In the genomic region with DNA sequence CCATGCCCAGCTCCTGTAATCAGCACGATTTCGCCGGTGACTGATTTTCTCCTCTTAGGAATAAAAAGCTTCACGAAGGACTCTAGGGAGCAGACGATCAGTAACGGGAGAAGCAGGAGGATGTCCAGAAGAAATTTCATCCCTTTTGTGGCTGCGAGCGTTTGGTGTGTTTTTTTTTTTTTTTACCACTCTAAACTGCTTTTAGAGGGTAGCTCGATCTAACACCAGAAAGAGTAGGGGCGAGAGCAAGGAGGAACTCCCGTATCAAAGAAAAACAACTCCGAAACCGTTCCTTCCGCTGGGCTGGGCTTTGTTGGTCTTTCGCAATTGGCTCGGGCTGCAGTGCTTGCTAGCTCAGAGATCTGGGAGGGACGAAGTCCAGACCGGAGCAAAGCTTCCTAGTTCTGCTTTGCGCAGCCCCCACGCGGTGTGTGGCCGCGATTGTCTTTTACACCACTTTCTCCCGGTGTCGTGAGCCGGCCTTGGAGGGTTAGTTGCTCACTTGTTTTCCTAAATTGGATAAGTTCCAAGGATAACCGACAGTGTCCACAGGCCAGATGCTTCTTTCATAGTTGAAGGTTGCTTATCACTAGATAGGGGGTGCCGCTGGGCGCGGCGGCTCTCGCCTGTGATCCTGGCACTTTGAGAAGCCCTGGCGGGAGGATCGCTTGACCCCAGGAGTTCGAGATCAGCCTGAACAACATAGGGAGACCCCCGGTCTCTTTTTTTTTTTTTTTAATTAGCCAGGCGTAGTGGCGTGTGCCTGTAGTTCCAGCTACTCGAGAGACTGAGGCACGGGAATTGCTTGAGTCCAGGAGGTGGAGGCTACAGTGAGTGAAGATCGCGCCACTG, we compare ENCODE assay signal across 1 cellular context.
TF ChIP-seq lines count a peak whose summit lies in the region.

A gene with protein sequence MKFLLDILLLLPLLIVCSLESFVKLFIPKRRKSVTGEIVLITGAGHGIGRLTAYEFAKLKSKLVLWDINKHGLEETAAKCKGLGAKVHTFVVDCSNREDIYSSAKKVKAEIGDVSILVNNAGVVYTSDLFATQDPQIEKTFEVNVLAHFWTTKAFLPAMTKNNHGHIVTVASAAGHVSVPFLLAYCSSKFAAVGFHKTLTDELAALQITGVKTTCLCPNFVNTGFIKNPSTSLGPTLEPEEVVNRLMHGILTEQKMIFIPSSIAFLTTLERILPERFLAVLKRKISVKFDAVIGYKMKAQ (minus strand): TSS at position 258 of the 852 bp plus-strand sequence. CDS start 118 bp downstream, at position 140.

TF ChIP-seq in HepG2, 621 proteins besides CTCF, POLR2A, EP300 and RAD21 (continued from another document and continues in another):
- TF ChIP-seq, protein P1, sequence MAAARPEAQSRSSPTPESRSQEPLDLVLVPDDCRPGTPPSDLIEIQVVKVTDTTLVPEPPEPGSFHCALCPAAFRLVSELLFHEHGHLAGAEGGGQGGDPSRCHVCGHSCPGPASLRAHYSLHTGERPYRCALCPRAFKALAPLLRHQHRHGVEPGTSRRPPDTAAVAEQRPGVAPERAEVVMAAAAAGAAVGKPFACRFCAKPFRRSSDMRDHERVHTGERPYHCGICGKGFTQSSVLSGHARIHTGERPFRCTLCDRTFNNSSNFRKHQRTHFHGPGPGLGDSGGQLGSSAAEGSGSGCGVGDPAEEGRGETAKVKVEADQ (CRISPR knock-in tag; IDR thresholded peaks at IDR 0.05; ENCODE audit: borderline replicate concordance): no peak
- no peak for TF ChIP-seq ZNF841 (CRISPR knock-in tag; IDR thresholded peaks at IDR 0.05; ENCODE audit: borderline replicate concordance)
- TF ChIP-seq EZH2 (conservative IDR thresholded peaks at IDR 0.05; ENCODE audit: low read depth, low read length): no peak
- no peak for TF ChIP-seq FOXM1 (CRISPR knock-in tag; IDR thresholded peaks at IDR 0.05)
- TF ChIP-seq ZSCAN21 (CRISPR knock-in tag; IDR thresholded peaks at IDR 0.05; ENCODE audit: borderline replicate concordance): peak; percentile 91
- peak; percentile 43; the same call in 1 of the 2 replicates for TF ChIP-seq SNAPC2 (CRISPR knock-in tag; IDR thresholded peaks at IDR 0.05)
- TF ChIP-seq THYN1 (CRISPR knock-in tag; IDR thresholded peaks at IDR 0.05; ENCODE audit: borderline replicate concordance, low read depth): peak; percentile 48; the same call in 1 of the 2 replicates
- TF ChIP-seq, protein P2, sequence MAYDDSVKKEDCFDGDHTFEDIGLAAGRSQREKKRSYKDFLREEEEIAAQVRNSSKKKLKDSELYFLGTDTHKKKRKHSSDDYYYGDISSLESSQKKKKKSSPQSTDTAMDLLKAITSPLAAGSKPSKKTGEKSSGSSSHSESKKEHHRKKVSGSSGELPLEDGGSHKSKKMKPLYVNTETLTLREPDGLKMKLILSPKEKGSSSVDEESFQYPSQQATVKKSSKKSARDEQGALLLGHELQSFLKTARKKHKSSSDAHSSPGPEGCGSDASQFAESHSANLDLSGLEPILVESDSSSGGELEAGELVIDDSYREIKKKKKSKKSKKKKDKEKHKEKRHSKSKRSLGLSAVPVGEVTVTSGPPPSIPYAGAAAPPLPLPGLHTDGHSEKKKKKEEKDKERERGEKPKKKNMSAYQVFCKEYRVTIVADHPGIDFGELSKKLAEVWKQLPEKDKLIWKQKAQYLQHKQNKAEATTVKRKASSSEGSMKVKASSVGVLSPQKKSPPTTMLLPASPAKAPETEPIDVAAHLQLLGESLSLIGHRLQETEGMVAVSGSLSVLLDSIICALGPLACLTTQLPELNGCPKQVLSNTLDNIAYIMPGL (CRISPR knock-in tag; IDR thresholded peaks at IDR 0.05; ENCODE audit: borderline replicate concordance in 1 of 2, low read depth in 1 of 2): peak; percentile 78 to 88; a peak in 3 of 4 replicates
- no peak for TF ChIP-seq TRIM24 (CRISPR knock-in tag; IDR thresholded peaks at IDR 0.05)
- TF ChIP-seq, protein P3, sequence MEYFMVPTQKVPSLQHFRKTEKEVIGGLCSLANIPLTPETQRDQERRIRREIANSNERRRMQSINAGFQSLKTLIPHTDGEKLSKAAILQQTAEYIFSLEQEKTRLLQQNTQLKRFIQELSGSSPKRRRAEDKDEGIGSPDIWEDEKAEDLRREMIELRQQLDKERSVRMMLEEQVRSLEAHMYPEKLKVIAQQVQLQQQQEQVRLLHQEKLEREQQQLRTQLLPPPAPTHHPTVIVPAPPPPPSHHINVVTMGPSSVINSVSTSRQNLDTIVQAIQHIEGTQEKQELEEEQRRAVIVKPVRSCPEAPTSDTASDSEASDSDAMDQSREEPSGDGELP (IDR thresholded peaks at IDR 0.05; ENCODE audit: borderline replicate concordance, low read depth): 0 out of 2 replicates have a peak, but pooled peaks have one; percentile 43
- TF ChIP-seq ZNF7 (CRISPR knock-in tag; IDR thresholded peaks at IDR 0.05): no peak
- no peak; the same call in 1 of the 2 replicates for TF ChIP-seq GLI4 (CRISPR knock-in tag; IDR thresholded peaks at IDR 0.05; ENCODE audit: borderline replicate concordance)
- TF ChIP-seq ZNF224 (CRISPR knock-in tag; IDR thresholded peaks at IDR 0.05): no peak
- TF ChIP-seq NR2F6 (IDR thresholded peaks at IDR 0.05): peak; percentile 63
- TF ChIP-seq NR2F6 (CRISPR knock-in tag; IDR thresholded peaks at IDR 0.05): peak; percentile 78
- no peak for TF ChIP-seq NFE2L2 (IDR thresholded peaks at IDR 0.05; ENCODE audit: low read length)
- TF ChIP-seq CHD2 (IDR thresholded peaks at IDR 0.05; ENCODE audit: low read depth, low read length): no peak
- TF ChIP-seq ZSCAN12 (CRISPR knock-in tag; IDR thresholded peaks at IDR 0.05): no peak
- TF ChIP-seq, protein P4, sequence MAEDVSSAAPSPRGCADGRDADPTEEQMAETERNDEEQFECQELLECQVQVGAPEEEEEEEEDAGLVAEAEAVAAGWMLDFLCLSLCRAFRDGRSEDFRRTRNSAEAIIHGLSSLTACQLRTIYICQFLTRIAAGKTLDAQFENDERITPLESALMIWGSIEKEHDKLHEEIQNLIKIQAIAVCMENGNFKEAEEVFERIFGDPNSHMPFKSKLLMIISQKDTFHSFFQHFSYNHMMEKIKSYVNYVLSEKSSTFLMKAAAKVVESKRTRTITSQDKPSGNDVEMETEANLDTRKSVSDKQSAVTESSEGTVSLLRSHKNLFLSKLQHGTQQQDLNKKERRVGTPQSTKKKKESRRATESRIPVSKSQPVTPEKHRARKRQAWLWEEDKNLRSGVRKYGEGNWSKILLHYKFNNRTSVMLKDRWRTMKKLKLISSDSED (CRISPR knock-in tag; IDR thresholded peaks at IDR 0.05): no peak
- TF ChIP-seq RFXANK (CRISPR knock-in tag; IDR thresholded peaks at IDR 0.05): no peak
- 0 out of 2 replicates have a peak, but pooled peaks have one; percentile 73 for TF ChIP-seq SNAI1 (CRISPR knock-in tag; IDR thresholded peaks at IDR 0.05; ENCODE audit: borderline replicate concordance)
- TF ChIP-seq, protein P5, sequence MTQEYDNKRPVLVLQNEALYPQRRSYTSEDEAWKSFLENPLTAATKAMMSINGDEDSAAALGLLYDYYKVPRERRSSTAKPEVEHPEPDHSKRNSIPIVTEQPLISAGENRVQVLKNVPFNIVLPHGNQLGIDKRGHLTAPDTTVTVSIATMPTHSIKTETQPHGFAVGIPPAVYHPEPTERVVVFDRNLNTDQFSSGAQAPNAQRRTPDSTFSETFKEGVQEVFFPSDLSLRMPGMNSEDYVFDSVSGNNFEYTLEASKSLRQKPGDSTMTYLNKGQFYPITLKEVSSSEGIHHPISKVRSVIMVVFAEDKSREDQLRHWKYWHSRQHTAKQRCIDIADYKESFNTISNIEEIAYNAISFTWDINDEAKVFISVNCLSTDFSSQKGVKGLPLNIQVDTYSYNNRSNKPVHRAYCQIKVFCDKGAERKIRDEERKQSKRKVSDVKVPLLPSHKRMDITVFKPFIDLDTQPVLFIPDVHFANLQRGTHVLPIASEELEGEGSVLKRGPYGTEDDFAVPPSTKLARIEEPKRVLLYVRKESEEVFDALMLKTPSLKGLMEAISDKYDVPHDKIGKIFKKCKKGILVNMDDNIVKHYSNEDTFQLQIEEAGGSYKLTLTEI (CRISPR knock-in tag; conservative IDR thresholded peaks at IDR 0.05): no peak
- peak; percentile 49; the same call in 1 of the 2 replicates for TF ChIP-seq BRCA1 (CRISPR knock-in tag; IDR thresholded peaks at IDR 0.05)
- TF ChIP-seq, protein P6, sequence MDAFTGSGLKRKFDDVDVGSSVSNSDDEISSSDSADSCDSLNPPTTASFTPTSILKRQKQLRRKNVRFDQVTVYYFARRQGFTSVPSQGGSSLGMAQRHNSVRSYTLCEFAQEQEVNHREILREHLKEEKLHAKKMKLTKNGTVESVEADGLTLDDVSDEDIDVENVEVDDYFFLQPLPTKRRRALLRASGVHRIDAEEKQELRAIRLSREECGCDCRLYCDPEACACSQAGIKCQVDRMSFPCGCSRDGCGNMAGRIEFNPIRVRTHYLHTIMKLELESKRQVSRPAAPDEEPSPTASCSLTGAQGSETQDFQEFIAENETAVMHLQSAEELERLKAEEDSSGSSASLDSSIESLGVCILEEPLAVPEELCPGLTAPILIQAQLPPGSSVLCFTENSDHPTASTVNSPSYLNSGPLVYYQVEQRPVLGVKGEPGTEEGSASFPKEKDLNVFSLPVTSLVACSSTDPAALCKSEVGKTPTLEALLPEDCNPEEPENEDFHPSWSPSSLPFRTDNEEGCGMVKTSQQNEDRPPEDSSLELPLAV (CRISPR knock-in tag; conservative IDR thresholded peaks at IDR 0.05; ENCODE audit: low read depth): no peak
- TF ChIP-seq, protein P7, sequence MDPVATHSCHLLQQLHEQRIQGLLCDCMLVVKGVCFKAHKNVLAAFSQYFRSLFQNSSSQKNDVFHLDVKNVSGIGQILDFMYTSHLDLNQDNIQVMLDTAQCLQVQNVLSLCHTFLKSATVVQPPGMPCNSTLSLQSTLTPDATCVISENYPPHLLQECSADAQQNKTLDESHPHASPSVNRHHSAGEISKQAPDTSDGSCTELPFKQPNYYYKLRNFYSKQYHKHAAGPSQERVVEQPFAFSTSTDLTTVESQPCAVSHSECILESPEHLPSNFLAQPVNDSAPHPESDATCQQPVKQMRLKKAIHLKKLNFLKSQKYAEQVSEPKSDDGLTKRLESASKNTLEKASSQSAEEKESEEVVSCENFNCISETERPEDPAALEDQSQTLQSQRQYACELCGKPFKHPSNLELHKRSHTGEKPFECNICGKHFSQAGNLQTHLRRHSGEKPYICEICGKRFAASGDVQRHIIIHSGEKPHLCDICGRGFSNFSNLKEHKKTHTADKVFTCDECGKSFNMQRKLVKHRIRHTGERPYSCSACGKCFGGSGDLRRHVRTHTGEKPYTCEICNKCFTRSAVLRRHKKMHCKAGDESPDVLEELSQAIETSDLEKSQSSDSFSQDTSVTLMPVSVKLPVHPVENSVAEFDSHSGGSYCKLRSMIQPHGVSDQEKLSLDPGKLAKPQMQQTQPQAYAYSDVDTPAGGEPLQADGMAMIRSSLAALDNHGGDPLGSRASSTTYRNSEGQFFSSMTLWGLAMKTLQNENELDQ (CRISPR knock-in tag; IDR thresholded peaks at IDR 0.05; ENCODE audit: borderline replicate concordance): no peak
- peak; percentile 58; the same call in 1 of the 2 replicates for TF ChIP-seq ZNF136 (CRISPR knock-in tag; IDR thresholded peaks at IDR 0.05; ENCODE audit: low read depth)
- TF ChIP-seq, protein P8, sequence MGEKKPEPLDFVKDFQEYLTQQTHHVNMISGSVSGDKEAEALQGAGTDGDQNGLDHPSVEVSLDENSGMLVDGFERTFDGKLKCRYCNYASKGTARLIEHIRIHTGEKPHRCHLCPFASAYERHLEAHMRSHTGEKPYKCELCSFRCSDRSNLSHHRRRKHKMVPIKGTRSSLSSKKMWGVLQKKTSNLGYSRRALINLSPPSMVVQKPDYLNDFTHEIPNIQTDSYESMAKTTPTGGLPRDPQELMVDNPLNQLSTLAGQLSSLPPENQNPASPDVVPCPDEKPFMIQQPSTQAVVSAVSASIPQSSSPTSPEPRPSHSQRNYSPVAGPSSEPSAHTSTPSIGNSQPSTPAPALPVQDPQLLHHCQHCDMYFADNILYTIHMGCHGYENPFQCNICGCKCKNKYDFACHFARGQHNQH (CRISPR knock-in tag; IDR thresholded peaks at IDR 0.05): peak; percentile 59
- no peak for TF ChIP-seq FOXA1 (IDR thresholded peaks at IDR 0.05)
- TF ChIP-seq FOXA1 (CRISPR knock-in tag; IDR thresholded peaks at IDR 0.05): peak; percentile 81
- TF ChIP-seq RXRB (CRISPR knock-in tag; IDR thresholded peaks at IDR 0.05; ENCODE audit: borderline replicate concordance): peak; percentile 78
- TF ChIP-seq, protein P9, sequence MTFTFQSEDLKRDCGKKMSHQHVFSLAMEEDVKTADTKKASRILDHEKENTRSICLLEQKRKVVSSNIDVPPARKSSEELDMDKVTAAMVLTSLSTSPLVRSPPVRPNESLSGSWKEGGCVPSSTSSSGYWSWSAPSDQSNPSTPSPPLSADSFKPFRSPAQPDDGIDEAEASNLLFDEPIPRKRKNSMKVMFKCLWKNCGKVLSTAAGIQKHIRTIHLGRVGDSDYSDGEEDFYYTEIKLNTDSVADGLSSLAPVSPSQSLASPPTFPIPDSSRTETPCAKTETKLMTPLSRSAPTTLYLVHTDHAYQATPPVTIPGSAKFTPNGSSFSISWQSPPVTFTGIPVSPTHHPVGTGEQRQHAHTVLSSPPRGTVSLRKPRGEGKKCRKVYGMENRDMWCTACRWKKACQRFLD (CRISPR knock-in tag; IDR thresholded peaks at IDR 0.05; ENCODE audit: borderline replicate concordance): 0 out of 2 replicates have a peak, but pooled peaks have one; percentile 30
- peak; percentile 53; the same call in 1 of the 2 replicates for TF ChIP-seq ZNF563 (CRISPR knock-in tag; IDR thresholded peaks at IDR 0.05)
- TF ChIP-seq ZNF644 (CRISPR knock-in tag; IDR thresholded peaks at IDR 0.05; ENCODE audit: low read depth): 0 out of 2 replicates have a peak, but pooled peaks have one; percentile 51
- TF ChIP-seq, protein P10, sequence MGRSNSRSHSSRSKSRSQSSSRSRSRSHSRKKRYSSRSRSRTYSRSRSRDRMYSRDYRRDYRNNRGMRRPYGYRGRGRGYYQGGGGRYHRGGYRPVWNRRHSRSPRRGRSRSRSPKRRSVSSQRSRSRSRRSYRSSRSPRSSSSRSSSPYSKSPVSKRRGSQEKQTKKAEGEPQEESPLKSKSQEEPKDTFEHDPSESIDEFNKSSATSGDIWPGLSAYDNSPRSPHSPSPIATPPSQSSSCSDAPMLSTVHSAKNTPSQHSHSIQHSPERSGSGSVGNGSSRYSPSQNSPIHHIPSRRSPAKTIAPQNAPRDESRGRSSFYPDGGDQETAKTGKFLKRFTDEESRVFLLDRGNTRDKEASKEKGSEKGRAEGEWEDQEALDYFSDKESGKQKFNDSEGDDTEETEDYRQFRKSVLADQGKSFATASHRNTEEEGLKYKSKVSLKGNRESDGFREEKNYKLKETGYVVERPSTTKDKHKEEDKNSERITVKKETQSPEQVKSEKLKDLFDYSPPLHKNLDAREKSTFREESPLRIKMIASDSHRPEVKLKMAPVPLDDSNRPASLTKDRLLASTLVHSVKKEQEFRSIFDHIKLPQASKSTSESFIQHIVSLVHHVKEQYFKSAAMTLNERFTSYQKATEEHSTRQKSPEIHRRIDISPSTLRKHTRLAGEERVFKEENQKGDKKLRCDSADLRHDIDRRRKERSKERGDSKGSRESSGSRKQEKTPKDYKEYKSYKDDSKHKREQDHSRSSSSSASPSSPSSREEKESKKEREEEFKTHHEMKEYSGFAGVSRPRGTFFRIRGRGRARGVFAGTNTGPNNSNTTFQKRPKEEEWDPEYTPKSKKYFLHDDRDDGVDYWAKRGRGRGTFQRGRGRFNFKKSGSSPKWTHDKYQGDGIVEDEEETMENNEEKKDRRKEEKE (IDR thresholded peaks at IDR 0.05): no peak
- TF ChIP-seq HOXA7 (CRISPR knock-in tag; IDR thresholded peaks at IDR 0.05): no peak
- 0 out of 2 replicates have a peak, but pooled peaks have one; percentile 51 for TF ChIP-seq KLF12 (CRISPR knock-in tag; IDR thresholded peaks at IDR 0.05; ENCODE audit: borderline replicate concordance)
- TF ChIP-seq MED13 (CRISPR knock-in tag; IDR thresholded peaks at IDR 0.05): 0 out of 2 replicates have a peak, but pooled peaks have one; percentile 14
